8 cellular contexts compared by ENCODE assay signal in the genomic region with DNA sequence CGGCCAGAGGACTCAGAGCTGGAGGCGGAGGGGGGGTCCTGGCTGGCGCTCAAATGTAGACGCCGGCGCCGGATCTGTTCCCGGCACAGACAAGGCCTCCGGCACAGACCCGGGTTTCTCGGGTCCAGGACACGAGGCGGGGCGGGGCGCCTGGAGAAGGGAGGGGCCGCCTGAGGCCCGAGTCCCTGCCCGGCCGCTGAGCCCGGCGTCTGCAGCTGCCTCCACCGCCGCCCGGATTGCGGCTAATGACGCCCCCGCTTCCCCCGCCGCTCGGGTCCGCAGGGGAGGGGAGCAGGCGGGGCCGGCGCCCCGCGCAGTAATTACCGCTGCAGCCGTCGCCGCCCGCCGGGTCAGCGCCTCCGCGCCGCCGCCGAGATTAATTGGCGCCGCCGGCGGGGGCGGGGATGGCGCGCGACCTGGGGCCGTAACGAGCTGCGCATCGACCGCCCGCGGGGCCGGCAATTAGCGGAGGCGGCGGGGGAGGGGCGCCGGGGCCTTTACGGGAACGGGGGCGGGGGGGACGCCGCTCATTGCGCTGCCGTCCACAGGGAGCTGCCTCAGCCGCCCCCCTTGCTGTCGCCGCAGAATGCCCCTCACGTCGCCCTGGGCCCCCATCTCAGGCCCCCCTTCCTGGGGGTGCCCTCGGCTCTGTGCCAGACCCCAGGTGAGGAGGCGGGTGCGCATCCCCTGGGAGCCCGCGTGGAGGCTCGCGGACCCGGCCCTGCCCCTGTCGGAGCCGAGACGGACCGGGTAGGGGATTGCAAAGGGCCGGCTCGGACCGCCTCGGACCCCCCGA. TPM values are rescaled to one million over a fixed set of nuclear protein-coding genes. Genes with fewer than 3 reads are reported as not detected.
DNase-seq lines count a peak whose midpoint lies in the region; ATAC-seq, FAIRE-seq and TF ChIP-seq lines count a peak whose summit lies in the region.

No MANE protein-coding gene starts in this region.

- H3K27me3 Mint-ChIP-seq in Calu3 (ENCODE audit: unreplicated experiment) (peaks cover 9% of the 10 kb centered on the region), IgD-negative memory B cell (peaks cover 15% of the 10 kb centered on the region)

- H3K79me1 ChIP-seq in H1 (ENCODE audit: low read depth, low read length) (no peaks in the 10 kb centered on the region), mesendoderm (ENCODE audit: low read length) (no peaks in the 10 kb centered on the region)

- no peak for TF ChIP-seq POLR2A in H1 (IDR thresholded peaks at IDR 0.05; ENCODE audit: control extremely low read depth in 1 of 2, low read depth in 2 of 2, low read length in 2 of 2)

- H4K91ac ChIP-seq in H1 (replicated peaks; ENCODE audit: insufficient read length, low read length) = no peak overlapping the region

- no peak overlapping the region for H2BK12ac ChIP-seq in H1 (ENCODE audit: low read depth, low read length)

- no peak overlapping the region for H3K14ac ChIP-seq in H1 (ENCODE audit: insufficient read length)

- intact Hi-C loops in Calu3 (cut with micrococcal nuclease; ENCODE audit: unreplicated experiment) = no loop called here

- FAIRE-seq in H1 (lab: Jason Lieb, UNC) = no peak

- peak overlapping the region; percentile 65 for H3K4me3 ChIP-seq in SJCRH30
- peak overlapping the region; percentile 12 to 59 (median 16) for H3K4me3 ChIP-seq in H1 (ENCODE audit: extremely low read depth in 1 of 4, insufficient read depth in 2 of 4, low read depth in 3 of 4, low read length in 4 of 4)
- H3K4me3 ChIP-seq in mesendoderm (ENCODE audit: low read length) = peak overlapping the region; percentile 56

- POLR2A ChIA-PET in H1 (lab: Charles Lee; ENCODE audit: partially characterized antibody) = interaction anchor here (0.8 to 9.5 kb wide), 17 partner anchors 8 to 140 kb away, joined by 3 to 65 read pairs (median 4); partner anchors contain the start of genes NOC2L, PLEKHN1 and SAMD11

- H3K4me1 Mint-ChIP-seq in Calu3 (ENCODE audit: low read depth, unreplicated experiment) = peaks cover 13% of the 10 kb centered on the region
- H3K4me1 Mint-ChIP-seq in IgD-negative memory B cell = peaks cover 0 to 6% (median 0%) of the 10 kb centered on the region in 3 donors

- H3K4me3 Mint-ChIP-seq in Calu3 (ENCODE audit: low read depth, unreplicated experiment) (peak overlapping the region; percentile 54), IgD-negative memory B cell (peak overlapping the region; percentile 78 to 94 (median 84))

- H4K5ac ChIP-seq in H1 (ENCODE audit: insufficient read length, low read depth, low read length) (no peak overlapping the region), mesendoderm (ENCODE audit: low read length) (no peak overlapping the region)

- no peak for TF ChIP-seq RAD21 in H1 (IDR thresholded peaks at IDR 0.05 in 1 of 2, conservative IDR thresholded peaks at IDR 0.05 in 1 of 2; ENCODE audit: low read depth in 2 of 2, low read length in 2 of 2)

- H3K27ac Mint-ChIP-seq in Calu3 (ENCODE audit: unreplicated experiment) (peak overlapping the region; percentile 27), IgD-negative memory B cell (peak overlapping the region in 1 of 3 donors; percentile 73)

- no peak overlapping the region for H3K4ac ChIP-seq in H1 (replicated peaks; ENCODE audit: insufficient read length, low read depth, low read length)
- H3K4ac ChIP-seq in mesendoderm (ENCODE audit: low read depth, low read length) = peak overlapping the region; percentile 98

- H3K18ac ChIP-seq in H1 (ENCODE audit: extremely low read depth, low read length) = no peak overlapping the region
- peak overlapping the region; percentile 82 for H3K18ac ChIP-seq in mesendoderm (ENCODE audit: low read length)

- H3K27me3 ChIP-seq in SJCRH30 (no peaks in the 10 kb centered on the region), H1 (replicated peaks in 1 of 4; ENCODE audit: control insufficient read depth in 3 of 4, extremely low read depth in 1 of 4, insufficient read depth in 3 of 4, low read length in 3 of 4) (peaks cover 62 to 66% (median 64%) of the 10 kb centered on the region in 4 experiments), mesendoderm (ENCODE audit: insufficient read depth, low read length, poor library complexity) (no peaks in the 10 kb centered on the region)

- CTCF ChIA-PET in Calu3 (lab: Charles Lee) (interaction anchor here (0.6 kb wide), 1 partner anchor 29 kb away, joined by 5 read pairs; no protein-coding TSS in a partner anchor), H1 (lab: Charles Lee; ENCODE audit: partially characterized antibody) (interaction anchor here (0.7 to 5.3 kb wide), 12 partner anchors 10 to 217 kb away, joined by 3 to 45 read pairs (median 4); partner anchors contain the start of gene NOC2L)

- H3K4me1 ChIP-seq in SJCRH30 (peaks cover 53% of the 10 kb centered on the region), H1 (replicated peaks in 1 of 4; ENCODE audit: control insufficient read depth in 3 of 4, insufficient read depth in 4 of 4, low read length in 3 of 4) (peaks cover 3 to 38% (median 23%) of the 10 kb centered on the region in 4 experiments), mesendoderm (ENCODE audit: control insufficient read depth, low read depth, low read length) (peaks cover 7% of the 10 kb centered on the region)

- H3K36me3 Mint-ChIP-seq in Calu3 (ENCODE audit: insufficient read depth, unreplicated experiment) (peaks cover 21% of the 10 kb centered on the region), IgD-negative memory B cell (peaks cover 7% of the 10 kb centered on the region)

- H2BK15ac ChIP-seq in H1 (ENCODE audit: low read length) = no peak overlapping the region
- H2BK15ac ChIP-seq in mesendoderm (replicated peaks; ENCODE audit: low read depth) = no peak overlapping the region

- H2BK20ac ChIP-seq in H1 (ENCODE audit: low read length) = no peak overlapping the region

- no peak overlapping the region; the same call in none of the 2 replicates for H4K8ac ChIP-seq in H1 (ENCODE audit: extremely low read depth, insufficient read depth, low read length)
- H4K8ac ChIP-seq in mesendoderm (ENCODE audit: low read depth, low read length) = no peak overlapping the region

- H3K23me2 ChIP-seq in H1 (ENCODE audit: low read depth, low read length) = peaks cover 7% of the 10 kb centered on the region; the same call in 1 of the 2 replicates

- H3K79me2 ChIP-seq in H1 (ENCODE audit: control insufficient read depth in 1 of 2, insufficient read depth in 2 of 2, low read length in 2 of 2) = no peaks in the 10 kb centered on the region
- no peaks in the 10 kb centered on the region for H3K79me2 ChIP-seq in mesendoderm (ENCODE audit: control insufficient read depth, insufficient read depth, low read length)

- DNase-seq in Calu3 (peak; percentile 44), SJCRH30 (peak; percentile 94 to 96), H1 (ENCODE audit: low read depth in 1 of 2, low spot score in 2 of 2) (peak in 1 of 2 experiments; percentile 79), mesendoderm (peak; percentile 97)
- DNase-seq in stimulated activated naive CD4-positive, alpha-beta T cell (lab: John Stamatoyannopoulos, UW) = no peak

- no peaks in the 10 kb centered on the region for H3K9me3 ChIP-seq in SJCRH30 (replicated peaks)
- H3K9me3 ChIP-seq in H1 (ENCODE audit: insufficient read depth in 2 of 2, low read depth in 1 of 2, low read length in 1 of 2) = no peaks in the 10 kb centered on the region

- no peak for TF ChIP-seq CTCF in Calu3 (IDR thresholded peaks at IDR 0.05; ENCODE audit: unreplicated experiment)
- TF ChIP-seq CTCF in H1 (IDR thresholded peaks at IDR 0.05; ENCODE audit: control extremely low read depth in 1 of 3, insufficient read depth in 1 of 3, low read depth in 1 of 3, low read length in 3 of 3) = no peak

- ATAC-seq in HG03159 (IDR thresholded peaks at IDR 0.05; ENCODE audit: unreplicated experiment) (no peak), GM18502 (IDR thresholded peaks at IDR 0.05; ENCODE audit: poor library complexity, unreplicated experiment) (no peak)

- peaks cover 23% of the 10 kb centered on the region for H3K36me3 ChIP-seq in SJCRH30
- peaks cover 0 to 16% (median 5%) of the 10 kb centered on the region in 4 experiments; a peak in 4 of 8 replicates for H3K36me3 ChIP-seq in H1 (ENCODE audit: control insufficient read depth in 2 of 4, insufficient read depth in 4 of 4, low read length in 3 of 4)
- no peaks in the 10 kb centered on the region for H3K36me3 ChIP-seq in mesendoderm (ENCODE audit: control insufficient read depth, insufficient read depth, low read length)

- H2BK5ac ChIP-seq in H1 (ENCODE audit: low read depth, low read length) = no peak overlapping the region
- H2BK5ac ChIP-seq in mesendoderm (ENCODE audit: low read length) = peak overlapping the region; percentile 76

- H2BK120ac ChIP-seq in H1 (replicated peaks; ENCODE audit: low read depth, low read length) = no peak overlapping the region
- H2BK120ac ChIP-seq in mesendoderm (ENCODE audit: low read depth, low read length) = peak overlapping the region; percentile 31

- no peak overlapping the region for H3K9ac ChIP-seq in H1 (replicated peaks in 1 of 4; ENCODE audit: extremely low read depth in 1 of 4, low read depth in 3 of 4, low read length in 3 of 4)
- H3K9ac ChIP-seq in mesendoderm (ENCODE audit: low read length) = peak overlapping the region; percentile 90

- H3K9me3 Mint-ChIP-seq in Calu3 (ENCODE audit: low read depth, unreplicated experiment) = no peaks in the 10 kb centered on the region
- H3K9me3 Mint-ChIP-seq in IgD-negative memory B cell = no peaks in the 10 kb centered on the region

- H3K27ac ChIP-seq in SJCRH30 (peak overlapping the region; percentile 93), H1 (ENCODE audit: low read depth, low read length) (no peak overlapping the region), mesendoderm (ENCODE audit: low read depth, low read length) (peak overlapping the region; percentile 36)

- H3K56ac ChIP-seq in H1 (replicated peaks; ENCODE audit: insufficient read length, low read depth, low read length) = no peak overlapping the region
- peak overlapping the region; percentile 96 for H3K56ac ChIP-seq in mesendoderm (ENCODE audit: low read length)

- no peak overlapping the region for H3K23ac ChIP-seq in H1 (ENCODE audit: insufficient read length)
- H3K23ac ChIP-seq in mesendoderm (ENCODE audit: low read length) = no peak overlapping the region

- peaks cover 15 to 36% of the 10 kb centered on the region in 2 experiments for H4K20me1 ChIP-seq in H1 (replicated peaks in 1 of 2; ENCODE audit: control insufficient read depth in 1 of 2, insufficient read depth in 2 of 2, low read length in 2 of 2)

- H2AK5ac ChIP-seq in H1 (ENCODE audit: low read depth, low read length) (no peak overlapping the region), mesendoderm (ENCODE audit: low read length) (no peak overlapping the region)

- no peak for TF ChIP-seq EP300 in H1 (IDR thresholded peaks at IDR 0.05; ENCODE audit: borderline replicate concordance in 1 of 2, low read depth in 2 of 2, low read length in 2 of 2)

- H3K4me2 ChIP-seq in H1 (ENCODE audit: insufficient read depth in 1 of 2, low read depth in 2 of 2, low read length in 2 of 2) = peak overlapping the region; percentile 71 to 83
- H3K4me2 ChIP-seq in mesendoderm (ENCODE audit: low read length) = peak overlapping the region; percentile 60

- WGBS in H1 (ENCODE audit: extremely low coverage in 1 of 2, insufficient coverage in 1 of 2, insufficient read length in 1 of 2, insufficient replicate concordance in 2 of 2, low coverage in 1 of 2, low lambda C conversion rate in 2 of 2, missing lambda C conversion rate in 1 of 2), 2 experiments = 6% methylated on average over 21 of the region's 98 CpGs; no CpG with 5 or more reads in 1 of the 2 experiments
- no CpG with 5 or more reads among the region's 98 CpGs for WGBS in mesendoderm (ENCODE audit: extremely low coverage, insufficient coverage, low lambda C conversion rate)

- no peak overlapping the region for H2AFZ ChIP-seq in H1 (ENCODE audit: low read length)

- BruUV-seq in Calu3 (replicated peaks; lab: Mats Ljungman, UMichigan) = no TSS peak

RNA-seq across cellular contexts. Expression of gene NOC2L, which starts 17.3 kb away (rescaled TPM):
- 98.6 and 107 TPM in 2 replicates for total RNA-seq in Calu3 (2022)
- polyA plus RNA-seq in IgD-negative memory B cell (64.9 TPM), H1 (2011; rRNA removed) (74.7 and 115 TPM in 2 replicates)
- 147 and 150 TPM in 2 replicates for total RNA-seq in SJCRH30 (2014; rRNA removed; shearing (Covaris generic))
- total RNA-seq in H1 (2021; fragmentation: NEBNext Ultra II Directional; extraction: Animal tissue kit (Norgen Biotek cat#: 25700)) = 130 TPM in 2 replicates
- 102 TPM for polyA plus RNA-seq in H1 (2011; cell fraction: cytosol; rRNA removed)
- 134 TPM for polyA plus RNA-seq in H1 (2011; cell fraction: nucleus; rRNA removed)
- 82.3 to 121 TPM (median 117 TPM) in 4 replicates for polyA plus RNA-seq in H1 (2012, experiment 1 of 2)
- 111 TPM for polyA plus RNA-seq in H1 (2012, experiment 2 of 2)
- polyA plus RNA-seq in H1 (2013, experiment 1 of 2) = 70.9 TPM
- 66.0 TPM for polyA plus RNA-seq in H1 (2013, experiment 2 of 2)
- 83.7 and 85.6 TPM in 2 replicates for polyA minus RNA-seq in H1 (2011; rRNA and poly(A)+ RNA removed)
- polyA minus RNA-seq in H1 (2011; cell fraction: cytosol; rRNA and poly(A)+ RNA removed) = 73.3 TPM
- 46.5 TPM for polyA minus RNA-seq in H1 (2011; cell fraction: nucleus; rRNA and poly(A)+ RNA removed)
- 80.8 TPM for polyA plus RNA-seq in mesendoderm (2013, experiment 1 of 2)
- 79.8 TPM for polyA plus RNA-seq in mesendoderm (2013, experiment 2 of 2)

RNA-seq across cellular contexts. Expression of gene SAMD11, which starts 18.1 kb away (rescaled TPM):
- 0.27 and 0.54 TPM in 2 replicates for total RNA-seq in Calu3 (2022)
- polyA plus RNA-seq in IgD-negative memory B cell = not detected
- 39.0 and 39.2 TPM in 2 replicates for total RNA-seq in SJCRH30 (2014; rRNA removed; shearing (Covaris generic))
- total RNA-seq in H1 (2021; fragmentation: NEBNext Ultra II Directional; extraction: Animal tissue kit (Norgen Biotek cat#: 25700)) = 0.25 and 0.30 TPM in 2 replicates
- polyA plus RNA-seq in H1 (2011; rRNA removed) = 0.18 and 0.66 TPM in 2 replicates
- 0.74 TPM for polyA plus RNA-seq in H1 (2011; cell fraction: cytosol; rRNA removed)
- polyA plus RNA-seq in H1 (2011; cell fraction: nucleus; rRNA removed) = 2.3 TPM
- 0.13 to 0.43 TPM (median 0.25 TPM) in 3 of 4 replicates, not detected in the other for polyA plus RNA-seq in H1 (2012, experiment 1 of 2)
- polyA plus RNA-seq in H1 (2012, experiment 2 of 2) = 1.7 TPM
- 0.06 TPM for polyA plus RNA-seq in H1 (2013, experiment 1 of 2)
- 0.06 TPM for polyA plus RNA-seq in H1 (2013, experiment 2 of 2)
- 0.10 TPM in 1 of 2 replicates, not detected in the other for polyA minus RNA-seq in H1 (2011; rRNA and poly(A)+ RNA removed)
- 11.0 TPM for polyA minus RNA-seq in H1 (2011; cell fraction: cytosol; rRNA and poly(A)+ RNA removed)
- 1.3 TPM for polyA minus RNA-seq in H1 (2011; cell fraction: nucleus; rRNA and poly(A)+ RNA removed)
- polyA plus RNA-seq in mesendoderm (2013, experiment 1 of 2) = 2.7 TPM
- polyA plus RNA-seq in mesendoderm (2013, experiment 2 of 2) = 2.2 TPM

RNA-seq across cellular contexts. Expression of gene KLHL17, which starts 18.6 kb away (rescaled TPM):
- total RNA-seq in Calu3 (2022) = 27.1 and 27.8 TPM in 2 replicates
- 1.3 TPM for polyA plus RNA-seq in IgD-negative memory B cell
- total RNA-seq in SJCRH30 (2014; rRNA removed; shearing (Covaris generic)) = 8.4 and 15.1 TPM in 2 replicates
- total RNA-seq in H1 (2021; fragmentation: NEBNext Ultra II Directional; extraction: Animal tissue kit (Norgen Biotek cat#: 25700)) = 30.1 and 32.6 TPM in 2 replicates
- polyA plus RNA-seq in H1 (2011; rRNA removed) = 36.1 and 62.3 TPM in 2 replicates
- polyA plus RNA-seq in H1 (2011; cell fraction: cytosol; rRNA removed) = 40.0 TPM
- 508 TPM for polyA plus RNA-seq in H1 (2011; cell fraction: nucleus; rRNA removed)
- polyA plus RNA-seq in H1 (2012, experiment 1 of 2) = 23.1 to 39.3 TPM (median 34.1 TPM) in 4 replicates
- polyA plus RNA-seq in H1 (2012, experiment 2 of 2) = 21.6 TPM
- 30.7 TPM for polyA plus RNA-seq in H1 (2013, experiment 1 of 2)
- 26.7 TPM for polyA plus RNA-seq in H1 (2013, experiment 2 of 2)
- polyA minus RNA-seq in H1 (2011; rRNA and poly(A)+ RNA removed) = 5.8 and 7.8 TPM in 2 replicates
- 14.6 TPM for polyA minus RNA-seq in H1 (2011; cell fraction: cytosol; rRNA and poly(A)+ RNA removed)
- polyA minus RNA-seq in H1 (2011; cell fraction: nucleus; rRNA and poly(A)+ RNA removed) = 47.3 TPM
- polyA plus RNA-seq in mesendoderm (2013, experiment 1 of 2) = 10.4 TPM
- 10.3 TPM for polyA plus RNA-seq in mesendoderm (2013, experiment 2 of 2)

RNA-seq across cellular contexts. Expression of gene PLEKHN1, which starts 24.5 kb away (rescaled TPM):
- total RNA-seq in Calu3 (2022) = 11.9 and 16.2 TPM in 2 replicates
- polyA plus RNA-seq in IgD-negative memory B cell (0.14 TPM), H1 (2011; rRNA removed) (0.39 and 1.2 TPM in 2 replicates)
- 0.04 and 0.05 TPM in 2 replicates for total RNA-seq in SJCRH30 (2014; rRNA removed; shearing (Covaris generic))
- 1.5 TPM in 2 replicates for total RNA-seq in H1 (2021; fragmentation: NEBNext Ultra II Directional; extraction: Animal tissue kit (Norgen Biotek cat#: 25700))
- polyA plus RNA-seq in H1 (2011; cell fraction: cytosol; rRNA removed) = 0.65 TPM
- polyA plus RNA-seq in H1 (2011; cell fraction: nucleus; rRNA removed) = 4.0 TPM
- 0.94 to 1.3 TPM (median 1.00 TPM) in 4 replicates for polyA plus RNA-seq in H1 (2012, experiment 1 of 2)
- polyA plus RNA-seq in H1 (2012, experiment 2 of 2) = 0.51 TPM
- 1.1 TPM for polyA plus RNA-seq in H1 (2013, experiment 1 of 2)
- polyA plus RNA-seq in H1 (2013, experiment 2 of 2) = 1.3 TPM
- polyA minus RNA-seq in H1 (2011; rRNA and poly(A)+ RNA removed) = 0.06 and 0.10 TPM in 2 replicates
- 0.88 TPM for polyA minus RNA-seq in H1 (2011; cell fraction: cytosol; rRNA and poly(A)+ RNA removed)
- polyA minus RNA-seq in H1 (2011; cell fraction: nucleus; rRNA and poly(A)+ RNA removed) = 1.3 TPM
- polyA plus RNA-seq in mesendoderm (2013, experiment 1 of 2) = 0.20 TPM
- 0.28 TPM for polyA plus RNA-seq in mesendoderm (2013, experiment 2 of 2)

RNA-seq across cellular contexts. Expression of gene PERM1, which starts 40.1 kb away (rescaled TPM):
- not detected in 2 replicates for total RNA-seq in Calu3 (2022)
- polyA plus RNA-seq in IgD-negative memory B cell (not detected), H1 (2011; rRNA removed) (not detected in 2 replicates)
- total RNA-seq in SJCRH30 (2014; rRNA removed; shearing (Covaris generic)) = 0.13 TPM in 1 of 2 replicates, not detected in the other
- total RNA-seq in H1 (2021; fragmentation: NEBNext Ultra II Directional; extraction: Animal tissue kit (Norgen Biotek cat#: 25700)) = not detected in 2 replicates
- not detected for polyA plus RNA-seq in H1 (2011; cell fraction: cytosol; rRNA removed)
- polyA plus RNA-seq in H1 (2011; cell fraction: nucleus; rRNA removed) = not detected
- 0.30 to 0.90 TPM (median 0.58 TPM) in 4 replicates for polyA plus RNA-seq in H1 (2012, experiment 1 of 2)
- polyA plus RNA-seq in H1 (2012, experiment 2 of 2) = 0.20 TPM
- not detected for polyA plus RNA-seq in H1 (2013, experiment 1 of 2)
- polyA plus RNA-seq in H1 (2013, experiment 2 of 2) = not detected
- polyA minus RNA-seq in H1 (2011; rRNA and poly(A)+ RNA removed) = not detected in 2 replicates
- polyA minus RNA-seq in H1 (2011; cell fraction: cytosol; rRNA and poly(A)+ RNA removed) = not detected
- polyA minus RNA-seq in H1 (2011; cell fraction: nucleus; rRNA and poly(A)+ RNA removed) = not detected
- not detected for polyA plus RNA-seq in mesendoderm (2013, experiment 1 of 2)
- not detected for polyA plus RNA-seq in mesendoderm (2013, experiment 2 of 2)

Comparison
In these comparisons a context has a peak if more than half of its experiments do, and no peak if none do; other contexts are left out.
1. DNase-seq: peak in Calu3 (single experiment), SJCRH30 (2 of 2) and mesendoderm (single experiment); none in stimulated activated naive CD4-positive, alpha-beta T cell (0 of 6).
2. RNA of gene SAMD11, which starts 18.1 kb away (total RNA-seq): 39.0 to 39.2 TPM in SJCRH30; 0.27 to 0.54 TPM in Calu3 and 0.25 to 0.30 TPM in H1; every median in the first group is over 10 times any median in the second.
3. Peak in every context shown above with its lines, with median percentiles within 50 percentile points of each other: H3K4me3 ChIP-seq.